Comparison of ENCODE assay signal across 19 cellular contexts in the genomic region with DNA sequence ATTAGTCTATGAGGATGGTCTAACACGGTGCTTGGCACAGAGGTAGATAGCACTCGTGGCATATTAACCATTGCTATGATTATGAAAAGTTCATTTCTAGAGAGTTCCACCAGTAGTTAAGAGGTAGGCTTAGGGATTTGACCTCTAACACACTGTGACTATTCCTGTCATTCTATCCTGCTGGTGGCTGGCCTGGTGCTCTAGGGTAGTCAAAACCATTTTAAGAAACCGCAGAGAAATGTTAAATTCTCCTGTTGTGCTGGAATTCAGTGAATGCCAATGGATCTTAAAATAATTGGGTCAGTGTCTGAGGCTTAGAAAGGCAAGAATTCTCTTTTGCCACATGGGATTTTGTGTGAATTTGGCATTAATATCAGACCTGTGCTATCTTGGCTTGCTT. TPM values are rescaled to one million over a fixed set of nuclear protein-coding genes. Genes with fewer than 3 reads are reported as not detected.
A peak's percentile ranks its signal among the peaks of the same experiment; 100 is the strongest.
DNase-seq lines count a peak whose midpoint lies in the region; ATAC-seq and TF ChIP-seq lines count a peak whose summit lies in the region.
"Had no signal": no experiment of that assay in that cellular context is flagged by ENCODE, and none has a peak within 500 bp of the region (broad histone marks: within the 10 kb centered on the region; RNA-seq: fewer than 3 reads in every experiment).

No MANE protein-coding gene starts in this region.

- H3K27ac ChIP-seq in OCI-LY3 (ENCODE audit: low read length) (no peak overlapping the region), spleen (peak overlapping the region in 5 of 8 donors; percentile 7 to 65 (median 50)), sigmoid colon (no peak overlapping the region)
- H3K27ac ChIP-seq: left lung, thyroid gland had no signal

- H3K4me3 Mint-ChIP-seq in activated naive CD4-positive, alpha-beta T cell treated with anti-CD3 and anti-CD28 coated beads, Interleukin-2, amount 10 ng/mL, durations not matched to agents 7 days and 5 days: peak overlapping the region; percentile 10
- peak overlapping the region; percentile 24 for H3K4me3 Mint-ChIP-seq in activated naive CD8-positive, alpha-beta T cell treated with anti-CD3 and anti-CD28 coated beads, Interleukin-2, amount 50 U/mL, for 24 hours

- TF ChIP-seq EP300 in sigmoid colon (IDR thresholded peaks at IDR 0.05): no peak

- H3K4me1 ChIP-seq in OCI-LY3 (ENCODE audit: low read length) (peaks cover 29% of the 10 kb centered on the region), spleen (peaks cover 0 to 25% (median 0%) of the 10 kb centered on the region in 6 donors), sigmoid colon (no peaks in the 10 kb centered on the region)
- H3K4me1 ChIP-seq: left lung, thyroid gland had no signal

- no peaks in the 10 kb centered on the region for H3K27me3 ChIP-seq in OCI-LY3 (ENCODE audit: low read depth, low read length)
- no peaks in the 10 kb centered on the region for H3K27me3 ChIP-seq in spleen (replicated peaks in 1 of 7)
- H3K27me3 ChIP-seq in sigmoid colon: no peaks in the 10 kb centered on the region
- H3K27me3 ChIP-seq: left lung, thyroid gland had no signal

- no peaks in the 10 kb centered on the region for H3K9me3 Mint-ChIP-seq in activated naive CD4-positive, alpha-beta T cell treated with anti-CD3 and anti-CD28 coated beads, Interleukin-2, amount 10 ng/mL, durations not matched to agents 7 days and 5 days
- H3K9me3 Mint-ChIP-seq in activated naive CD8-positive, alpha-beta T cell treated with anti-CD3 and anti-CD28 coated beads, Interleukin-2, amount 50 U/mL, for 24 hours: no peaks in the 10 kb centered on the region

- TF ChIP-seq POLR2A in spleen (IDR thresholded peaks at IDR 0.05) (no peak), sigmoid colon (IDR thresholded peaks at IDR 0.05) (no peak)

- peak overlapping the region; percentile 90 for H3K27ac Mint-ChIP-seq in activated naive CD4-positive, alpha-beta T cell treated with anti-CD3 and anti-CD28 coated beads, Interleukin-2, amount 10 ng/mL, durations not matched to agents 7 days and 5 days
- H3K27ac Mint-ChIP-seq in activated naive CD8-positive, alpha-beta T cell treated with anti-CD3 and anti-CD28 coated beads, Interleukin-2, amount 50 U/mL, for 24 hours: peak overlapping the region; percentile 89

- peaks cover 3% of the 10 kb centered on the region for H3K27me3 Mint-ChIP-seq in activated naive CD4-positive, alpha-beta T cell treated with anti-CD3 and anti-CD28 coated beads, Interleukin-2, amount 10 ng/mL, durations not matched to agents 7 days and 5 days
- H3K27me3 Mint-ChIP-seq in activated naive CD8-positive, alpha-beta T cell treated with anti-CD3 and anti-CD28 coated beads, Interleukin-2, amount 50 U/mL, for 24 hours: no peaks in the 10 kb centered on the region

- H3K4me3 ChIP-seq in OCI-LY3 (ENCODE audit: low read length): no peak overlapping the region
- no peak overlapping the region for H3K4me3 ChIP-seq in spleen
- H3K4me3 ChIP-seq in sigmoid colon: no peak overlapping the region
- H3K4me3 ChIP-seq: left lung, mucosa of descending colon, thyroid gland had no signal

- no peaks in the 10 kb centered on the region for H3K79me2 ChIP-seq in OCI-LY3 (ENCODE audit: low read length)

- no peak overlapping the region for H3K9ac ChIP-seq in OCI-LY3 (ENCODE audit: low read length)

- CTCF ChIA-PET in activated naive CD4-positive, alpha-beta T cell treated with anti-CD3 and anti-CD28 coated beads, Interleukin-2, amount 10 ng/mL, durations not matched to agents 7 days and 5 days (lab: Charles Lee): interaction anchor here (1.0 to 1.8 kb wide), 2 partner anchors 8 to 11 kb away, joined by 3 to 9 read pairs; no protein-coding TSS in a partner anchor

- WGBS in spleen, 5 donors: 48 to 85% (median 82%) methylated on average over 3 of the region's 3 CpGs
- WGBS in sigmoid colon, 2 donors: 70 to 79% methylated on average over 3 of the region's 3 CpGs

- peaks cover 1% of the 10 kb centered on the region for H3K36me3 Mint-ChIP-seq in activated naive CD4-positive, alpha-beta T cell treated with anti-CD3 and anti-CD28 coated beads, Interleukin-2, amount 10 ng/mL, durations not matched to agents 7 days and 5 days
- H3K36me3 Mint-ChIP-seq in activated naive CD8-positive, alpha-beta T cell treated with anti-CD3 and anti-CD28 coated beads, Interleukin-2, amount 50 U/mL, for 24 hours (ENCODE audit: low read depth): no peaks in the 10 kb centered on the region

- no peak overlapping the region for H2AFZ ChIP-seq in OCI-LY3 (ENCODE audit: low read depth, low read length)

- H3K9me3 ChIP-seq in OCI-LY3 (ENCODE audit: insufficient read depth, low read length) (no peaks in the 10 kb centered on the region), spleen (no peaks in the 10 kb centered on the region), sigmoid colon (no peaks in the 10 kb centered on the region)
- H3K9me3 ChIP-seq: left lung, mucosa of descending colon, thyroid gland had no signal

- peak overlapping the region; percentile 64; the same call in 1 of the 2 replicates for H3K4me2 ChIP-seq in OCI-LY3 (ENCODE audit: low read length)

- TF ChIP-seq CTCF in OCI-LY3 (IDR thresholded peaks at IDR 0.05; ENCODE audit: low read depth, low read length) (no peak), spleen (IDR thresholded peaks at IDR 0.05 in 8 of 11, conservative IDR thresholded peaks at IDR 0.05 in 3 of 11) (no peak), sigmoid colon (IDR thresholded peaks at IDR 0.05) (no peak)

- H4K20me1 ChIP-seq in OCI-LY3 (ENCODE audit: insufficient read depth, low read length): no peaks in the 10 kb centered on the region

- intact Hi-C loops in spleen (cut with DNase I; ENCODE audit: low total_unique reads): no loop called here
- intact Hi-C loops in sigmoid colon (cut with DNase I): no loop called here

- H3K36me3 ChIP-seq in OCI-LY3 (replicated peaks; ENCODE audit: low read depth, low read length) (no peaks in the 10 kb centered on the region), spleen (no peaks in the 10 kb centered on the region), sigmoid colon (no peaks in the 10 kb centered on the region)
- H3K36me3 ChIP-seq: left lung, thyroid gland had no signal

- no peak for ATAC-seq in activated naive CD8-positive, alpha-beta T cell treated with anti-CD3 and anti-CD28 coated beads, Interleukin-2, amount 50 U/mL, for 24 hours
- ATAC-seq: SK-N-SH treated with all-trans-retinoic acid at 6 μM for 48 hours had no signal

- H3K4me1 Mint-ChIP-seq in activated naive CD4-positive, alpha-beta T cell treated with anti-CD3 and anti-CD28 coated beads, Interleukin-2, amount 10 ng/mL, durations not matched to agents 7 days and 5 days: peaks cover 60% of the 10 kb centered on the region
- H3K4me1 Mint-ChIP-seq in activated naive CD8-positive, alpha-beta T cell treated with anti-CD3 and anti-CD28 coated beads, Interleukin-2, amount 50 U/mL, for 24 hours: peaks cover 66% of the 10 kb centered on the region

- DNase-seq in activated naive CD4-positive, alpha-beta T cell treated with anti-CD3 and anti-CD28 coated beads, Interleukin-2, amount 10 ng/mL, durations not matched to agents 7 days and 5 days: no peak
- DNase-seq in activated naive CD4-positive, alpha-beta T cell treated with Interleukin-2 at 50 U/mL for 16 hours: no peak
- no peak for DNase-seq in activated naive CD8-positive, alpha-beta T cell treated with anti-CD3 and anti-CD28 coated beads, Interleukin-2, amount 50 U/mL, for 24 hours
- DNase-seq in spleen: no peak
- DNase-seq in sigmoid colon: no peak
- DNase-seq in putamen (ENCODE audit: low spot score): no peak
- no peak for DNase-seq in activated CD8-positive, alpha-beta memory T cell treated with anti-CD3 and anti-CD28 coated beads, Interleukin-2, amount 50 U/mL, for 4 hours
- DNase-seq: Calu3, KG1, left lung, NCI-H1930, NCI-H345, retina, RPMI8226, thyroid gland had no signal

RNA-seq across cellular contexts. Expression of a gene that starts 53.9 kb away (rescaled TPM):
- total RNA-seq in spleen: not detected
- polyA plus RNA-seq in spleen: not detected
- total RNA-seq in sigmoid colon: not detected
- polyA plus RNA-seq in sigmoid colon: not detected
- total RNA-seq: fibroblast of lung, mucosa of descending colon, thyroid gland had no signal
- polyA plus RNA-seq: fibroblast of lung had no signal

Comparison
In these comparisons a context has a peak if more than half of its experiments do, and no peak if none do; other contexts are left out.
1. H3K27ac ChIP-seq: peak in spleen (5 of 8); none in OCI-LY3 (single experiment) and sigmoid colon (0 of 4).